ENCODE assay signal across 16 cellular contexts in genomic region chr13:80605007-80605406, GRCh38.
A peak's percentile ranks its signal among the peaks of the same experiment; 100 is the strongest.
DNase-seq lines count a peak whose midpoint lies in the region; ATAC-seq and TF ChIP-seq lines count a peak whose summit lies in the region.
"Had no signal": no experiment of that assay in that cellular context is flagged by ENCODE, and none has a peak within 500 bp of the region (broad histone marks: within the 10 kb centered on the region; RNA-seq: fewer than 3 reads in every experiment).

No MANE protein-coding gene starts in this region.

- H3K27me3 ChIP-seq in heart right ventricle, result no peaks in the 10 kb centered on the region

- no peak for TF ChIP-seq CTCF in heart right ventricle (IDR thresholded peaks at IDR 0.05)

- no peak for DNase-seq in Right ventricle myocardium superior
- DNase-seq in cardiac septum (ENCODE audit: low spot score), result no peak
- no peak for DNase-seq in heart right ventricle
- DNase-seq in sciatic nerve (ENCODE audit: low spot score), result no peak
- DNase-seq in NCI-H226, result no peak
- DNase-seq: 8988T; ACHN; C1 segment of cervical spinal cord; CD4-positive, alpha-beta T cell; DMS79; GOT3; H9 had no signal

- intact Hi-C loops in Right ventricle myocardium superior (cut with DNase I), result no loop called here
- intact Hi-C loops in cardiac septum (cut with DNase I), result no loop called here
- intact Hi-C loops in heart right ventricle (cut with DNase I), result loop anchor here in 2 of 10 donors (5.0 to 10.0 kb wide), 4 partner anchors 130 to 320 kb away; partner anchors contain the start of gene SPRY2 (in 1 of the 2)
- intact Hi-C loops in sciatic nerve (cut with DNase I), result no loop called here

- ATAC-seq in Right ventricle myocardium superior (ENCODE audit: poor library complexity) (peak; percentile 71), heart right ventricle (peak in 1 of 8 donors; percentile 46), sciatic nerve (peak; percentile 82), HG03432 (IDR thresholded peaks at IDR 0.05; ENCODE audit: unreplicated experiment) (no peak), GM18907 (IDR thresholded peaks at IDR 0.05; ENCODE audit: unreplicated experiment) (no peak)
- ATAC-seq: GM12878, HepG2 had no signal

- 69 to 71% methylated on average over 2 of the region's 2 CpGs for WGBS in heart right ventricle, 2 donors

- peaks cover 0 to 18% (median 5%) of the 10 kb centered on the region in 9 donors for H3K4me1 ChIP-seq in heart right ventricle

- no peak overlapping the region for H3K4me3 ChIP-seq in heart right ventricle
- H3K4me3 ChIP-seq: GM12878 had no signal

- no peaks in the 10 kb centered on the region for H3K36me3 ChIP-seq in heart right ventricle

- H3K9me3 ChIP-seq in heart right ventricle, result no peaks in the 10 kb centered on the region

- peak overlapping the region in 9 of 10 donors; percentile 11 to 65 (median 32) for H3K27ac ChIP-seq in heart right ventricle

Comparison
In these comparisons a context has a peak if more than half of its experiments do, and no peak if none do; other contexts are left out.
1. ATAC-seq: peak in Right ventricle myocardium superior (single experiment) and sciatic nerve (single experiment); none in HG03432 (single experiment) and GM18907 (single experiment).